Comparison of ENCODE assay signal across 8 cellular contexts in genomic region chr17:29807520-29808361, GRCh38.
DNase-seq lines count a peak whose midpoint lies in the region; ATAC-seq and TF ChIP-seq lines count a peak whose summit lies in the region.

No MANE protein-coding gene starts in this region.

- peak; percentile 50 to 73 (median 72) for DNase-seq in CD4-positive, CD25-positive, alpha-beta regulatory T cell
- DNase-seq in HL-60 (ENCODE audit: low read depth in 1 of 2, low spot score in 1 of 2), result peak; percentile 49 to 83
- peak; percentile 60 for DNase-seq in RPMI7951 (ENCODE audit: low read depth)
- peak; percentile 65 for DNase-seq in activated T-cell treated with anti-CD3 and anti-CD28 coated beads, Interleukin-2, amount 50 U/mL, for 4 hours
- DNase-seq in fibroblast of gingiva (ENCODE audit: low read depth), result peak; percentile 52
- DNase-seq in stimulated activated naive CD8-positive, alpha-beta T cell treated with anti-CD3 and anti-CD28 coated beads, Interleukin-15, Interleukin-2, amounts not matched to agents 100 U/mL and 50 U/mL, for 24 hours, result peak; percentile 78

- H3K4me1 ChIP-seq in CD4-positive, CD25-positive, alpha-beta regulatory T cell (ENCODE audit: control insufficient read depth, insufficient read depth, low read length, poor library complexity, severe bottlenecking), result peaks cover 5% of the 10 kb centered on the region

- H3K27ac ChIP-seq in CD4-positive, CD25-positive, alpha-beta regulatory T cell (ENCODE audit: insufficient read depth, low read length, poor library complexity, severe bottlenecking), result no peak overlapping the region
- H3K27ac ChIP-seq in HL-60 (replicated peaks), result peak overlapping the region; percentile 71

- H3K36me3 Mint-ChIP-seq in CD4-positive, CD25-positive, alpha-beta regulatory T cell, result no peaks in the 10 kb centered on the region
- H3K36me3 Mint-ChIP-seq in activated T-cell treated with anti-CD3 and anti-CD28 coated beads, Interleukin-2, amount 50 U/mL, for 4 hours (ENCODE audit: insufficient read depth), result no peaks in the 10 kb centered on the region
- no peaks in the 10 kb centered on the region for H3K36me3 Mint-ChIP-seq in nephron (ENCODE audit: low read depth)

- no peaks in the 10 kb centered on the region for H3K9me3 ChIP-seq in CD4-positive, CD25-positive, alpha-beta regulatory T cell (ENCODE audit: control insufficient read depth in 2 of 2, low read length in 2 of 2)

- no peaks in the 10 kb centered on the region for H3K36me3 ChIP-seq in CD4-positive, CD25-positive, alpha-beta regulatory T cell (ENCODE audit: control insufficient read depth, insufficient read depth, low read length)

- peaks cover 10 to 35% (median 16%) of the 10 kb centered on the region in 4 donors for H3K4me1 Mint-ChIP-seq in CD4-positive, CD25-positive, alpha-beta regulatory T cell
- peaks cover 19% of the 10 kb centered on the region for H3K4me1 Mint-ChIP-seq in activated T-cell treated with anti-CD3 and anti-CD28 coated beads, Interleukin-2, amount 50 U/mL, for 4 hours (ENCODE audit: low read depth)
- no peaks in the 10 kb centered on the region for H3K4me1 Mint-ChIP-seq in nephron

- H3K27me3 Mint-ChIP-seq in CD4-positive, CD25-positive, alpha-beta regulatory T cell, result peaks cover 4% of the 10 kb centered on the region
- H3K27me3 Mint-ChIP-seq in activated T-cell treated with anti-CD3 and anti-CD28 coated beads, Interleukin-2, amount 50 U/mL, for 4 hours (ENCODE audit: low read depth), result no peaks in the 10 kb centered on the region
- H3K27me3 Mint-ChIP-seq in nephron (ENCODE audit: low read depth), result no peaks in the 10 kb centered on the region

- no peaks in the 10 kb centered on the region for H3K27me3 ChIP-seq in CD4-positive, CD25-positive, alpha-beta regulatory T cell (ENCODE audit: control insufficient read depth, insufficient read depth, low read length)
- no peaks in the 10 kb centered on the region for H3K27me3 ChIP-seq in HL-60 (ENCODE audit: insufficient read depth, poor library complexity, severe bottlenecking)

- H3K4me3 Mint-ChIP-seq in CD4-positive, CD25-positive, alpha-beta regulatory T cell, result no peak overlapping the region
- no peak overlapping the region for H3K4me3 Mint-ChIP-seq in activated T-cell treated with anti-CD3 and anti-CD28 coated beads, Interleukin-2, amount 50 U/mL, for 4 hours
- no peak overlapping the region for H3K4me3 Mint-ChIP-seq in nephron

- peak overlapping the region in 2 of 3 donors; percentile 8 to 69 for H3K27ac Mint-ChIP-seq in CD4-positive, CD25-positive, alpha-beta regulatory T cell
- H3K27ac Mint-ChIP-seq in nephron, result no peak overlapping the region

- ATAC-seq in CD4-positive, CD25-positive, alpha-beta regulatory T cell (ENCODE audit: low read depth in 2 of 2), result peak; percentile 74 to 82
- peak; percentile 48 to 76 for ATAC-seq in activated T-cell treated with anti-CD3 and anti-CD28 coated beads, Interleukin-2, amount 50 U/mL, for 4 hours
- peak; percentile 69 for ATAC-seq in stimulated activated naive CD8-positive, alpha-beta T cell treated with anti-CD3 and anti-CD28 coated beads, Interleukin-15, Interleukin-2, amounts not matched to agents 100 U/mL and 50 U/mL, for 24 hours
- no peak for ATAC-seq in GM21786 (IDR thresholded peaks at IDR 0.05; ENCODE audit: unreplicated experiment)

- H3K4me3 ChIP-seq in CD4-positive, CD25-positive, alpha-beta regulatory T cell (ENCODE audit: low read depth, low read length), result no peak overlapping the region
- H3K4me3 ChIP-seq in HL-60 (replicated peaks; ENCODE audit: insufficient read depth, low read length), result peak overlapping the region; percentile 39

- H3K9me3 Mint-ChIP-seq in CD4-positive, CD25-positive, alpha-beta regulatory T cell, result no peaks in the 10 kb centered on the region
- no peaks in the 10 kb centered on the region for H3K9me3 Mint-ChIP-seq in activated T-cell treated with anti-CD3 and anti-CD28 coated beads, Interleukin-2, amount 50 U/mL, for 4 hours
- no peaks in the 10 kb centered on the region for H3K9me3 Mint-ChIP-seq in nephron

- TF ChIP-seq CTCF in HL-60 (IDR thresholded peaks at IDR 0.05; ENCODE audit: insufficient read depth, low read length) (peak; percentile 52), nephron (IDR thresholded peaks at IDR 0.05; ENCODE audit: unreplicated experiment in 3 of 3) (peak; percentile 70 to 86 (median 80))

Comparison
In these comparisons a context has a peak if more than half of its experiments do, and no peak if none do; other contexts are left out.
1. H3K27ac Mint-ChIP-seq: peak in CD4-positive, CD25-positive, alpha-beta regulatory T cell (2 of 3); none in nephron (0 of 3).
2. Peak in every context shown above with its lines, with median percentiles within 50 percentile points of each other: DNase-seq.